In the genomic region with DNA sequence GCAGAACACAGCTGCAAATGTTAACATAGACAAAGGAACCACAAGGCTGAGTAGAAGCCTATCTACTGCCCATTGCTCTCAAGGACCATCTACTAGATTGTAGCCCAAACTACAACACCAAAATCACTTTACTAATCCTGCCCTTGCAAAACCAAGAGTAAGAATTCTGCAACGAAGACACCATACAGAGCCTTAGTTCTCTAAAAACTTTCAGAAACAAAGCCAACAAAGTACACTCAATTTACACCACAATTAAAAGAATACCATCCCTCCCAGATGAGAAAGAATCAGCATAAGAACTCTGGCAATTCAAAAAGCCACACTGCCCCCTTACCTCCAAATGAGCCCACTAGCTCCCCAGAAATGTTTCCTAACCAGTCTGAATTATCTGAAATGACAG, we compare ENCODE assay signal across 21 cellular contexts.
"Had no signal": no experiment of that assay in that cellular context is flagged by ENCODE, and none has a peak within 500 bp of the region (broad histone marks: within the 10 kb centered on the region; RNA-seq: fewer than 3 reads in every experiment).

No MANE protein-coding gene starts in this region.

- H3K4me3 ChIP-seq: SK-N-MC had no signal

- H3K27ac ChIP-seq: SK-N-MC had no signal

- DNase-seq: activated CD4-positive, alpha-beta memory T cell treated with anti-CD3 and anti-CD28 coated beads, Interleukin-2, amount 10 ng/mL, durations not matched to agents 7 days and 5 days; activated CD4-positive, alpha-beta T cell treated with anti-CD3 and anti-CD28 coated beads, Interleukin-2, amount 10 ng/mL, durations not matched to agents 7 days and 5 days; activated CD4-positive, CD25-positive, alpha-beta regulatory T cell; activated gamma-delta T cell treated with Interleukin-2 at 50 U/mL for 16 hours; activated naive CD4-positive, alpha-beta T cell treated with anti-CD3 and anti-CD28 coated beads, Interleukin-2, amount 10 ng/mL, durations not matched to agents 7 days and 5 days; activated naive CD8-positive, alpha-beta T cell treated with anti-CD3 and anti-CD28 coated beads for 36 hours; activated T-cell treated with anti-CD3 and anti-CD28 coated beads, Interleukin-2, amount 50 U/mL, for 72 hours; NCI-H1092; NCI-H1417; NCI-H1930; NCI-H2171; NCI-H2227 treated with DMSO at 0.1 percent for 48 hours; NCI-H446 treated with DMSO at 0.1 percent for 48 hours; NCI-H524 treated with DMSO at 0.1 percent for 48 hours; NCI-H774; OCI-M1; RPMI8226; T-cell; T-helper 2 cell; T1000 had no signal
